In the genomic region with DNA sequence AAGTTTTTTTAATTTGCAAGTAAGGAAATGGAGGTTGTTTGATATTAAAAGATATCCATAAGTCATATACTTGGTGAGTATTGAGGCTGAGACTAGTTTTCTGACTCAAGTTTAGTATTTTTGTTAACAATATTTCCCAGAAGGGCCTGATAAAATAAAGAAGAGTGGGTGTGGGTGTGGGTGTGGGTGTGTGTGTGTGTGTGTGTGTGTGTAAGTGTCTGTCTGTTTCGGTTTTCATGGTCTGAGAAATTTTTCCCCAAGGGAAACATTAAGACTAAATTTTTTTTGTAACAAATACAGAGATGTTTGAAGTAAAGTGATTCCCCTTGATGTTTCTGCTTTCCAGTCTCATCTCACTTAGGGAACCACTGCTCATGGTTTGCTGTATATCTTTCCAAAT, we compare ENCODE assay signal across 22 cellular contexts. TPM values are rescaled to one million over a fixed set of nuclear protein-coding genes. Genes with fewer than 3 reads are reported as not detected.
DNase-seq lines count a peak whose midpoint lies in the region; TF ChIP-seq lines count a peak whose summit lies in the region.
"Had no signal": no experiment of that assay in that cellular context is flagged by ENCODE, and none has a peak within 500 bp of the region (broad histone marks: within the 10 kb centered on the region; RNA-seq: fewer than 3 reads in every experiment).

No MANE protein-coding gene starts in this region.

- H3K36me3 Mint-ChIP-seq in activated CD4-positive, alpha-beta memory T cell treated with anti-CD3 and anti-CD28 coated beads, Interleukin-2, amount 10 ng/mL, durations not matched to agents 7 days and 5 days (ENCODE audit: low read depth): peaks cover 52% of the 10 kb centered on the region

- H3K4me3 Mint-ChIP-seq in activated CD4-positive, alpha-beta memory T cell treated with anti-CD3 and anti-CD28 coated beads, Interleukin-2, amount 10 ng/mL, durations not matched to agents 7 days and 5 days: no peak overlapping the region
- H3K4me3 Mint-ChIP-seq: T-helper 2 cell treated with Interferon-gamma antibody and Interleukin-4, amounts not matched to agents 5 μg/mL and 100 μg/mL, for 36 hours had no signal

- peaks cover 36% of the 10 kb centered on the region for H3K4me1 Mint-ChIP-seq in activated CD4-positive, alpha-beta memory T cell treated with anti-CD3 and anti-CD28 coated beads, Interleukin-2, amount 10 ng/mL, durations not matched to agents 7 days and 5 days

- DNase-seq in stimulated activated CD4-positive, alpha-beta T cell treated with anti-CD3 and anti-CD28 coated beads, Interleukin-2, amount 100 ng/mL, for 4 hours (ENCODE audit: low read depth): peak; percentile 24
- DNase-seq in stimulated activated CD4-positive, alpha-beta T cell treated with anti-CD3 and anti-CD28 coated beads, Interleukin-15, amount 100 ng/mL, for 24 hours: no peak
- no peak for DNase-seq in activated CD4-positive, alpha-beta memory T cell treated with anti-CD3 and anti-CD28 coated beads, Interleukin-2, amount 10 ng/mL, durations not matched to agents 7 days and 5 days
- DNase-seq in fibroblast of mammary gland (ENCODE audit: low read depth) (peak; percentile 34), stromal cell of bone marrow (ENCODE audit: low read depth) (peak; percentile 19), adrenal gland (no peak), GM19240 (ENCODE audit: insufficient read length, low spot score) (no peak), COR-L47 (lab: John Stamatoyannopoulos, UW) (no peak)
- DNase-seq: anterior cingulate cortex; DMS79; foreskin keratinocyte; NCI-H1694; NCI-H2171; NCI-H524 treated with DMSO at 0.1 percent for 48 hours; SK-N-SH; stimulated activated naive CD4-positive, alpha-beta T cell; tibial artery had no signal

- CTCF ChIA-PET in activated CD4-positive, alpha-beta memory T cell treated with anti-CD3 and anti-CD28 coated beads, Interleukin-2, amount 10 ng/mL, durations not matched to agents 7 days and 5 days (lab: Charles Lee): no interaction called here

- no peaks in the 10 kb centered on the region for H3K27me3 ChIP-seq in adrenal gland
- H3K27me3 ChIP-seq: cardiac muscle cell, foreskin keratinocyte, hepatocyte, tibial artery had no signal

- peaks cover 3% of the 10 kb centered on the region for H3K9me3 Mint-ChIP-seq in activated CD4-positive, alpha-beta memory T cell treated with anti-CD3 and anti-CD28 coated beads, Interleukin-2, amount 10 ng/mL, durations not matched to agents 7 days and 5 days

- intact Hi-C loops in adrenal gland (cut with DNase I): no loop called here

- POLR2A ChIA-PET in activated CD4-positive, alpha-beta memory T cell treated with anti-CD3 and anti-CD28 coated beads, Interleukin-2, amount 10 ng/mL, durations not matched to agents 7 days and 5 days (lab: Charles Lee): no interaction called here

- H3K4me1 ChIP-seq in adrenal gland (replicated peaks in 1 of 2): peaks cover 0 to 14% of the 10 kb centered on the region in 2 donors
- H3K4me1 ChIP-seq: foreskin keratinocyte had no signal

- peaks cover 0 to 1% of the 10 kb centered on the region in 2 donors for H3K36me3 ChIP-seq in adrenal gland (replicated peaks in 1 of 2)
- H3K36me3 ChIP-seq: cardiac muscle cell had no signal

- no peak overlapping the region for H3K4me3 ChIP-seq in fibroblast of mammary gland (ENCODE audit: control insufficient read depth, low read depth, low read length)
- H3K4me3 ChIP-seq in adrenal gland: no peak overlapping the region
- H3K4me3 ChIP-seq: cardiac muscle cell, hepatocyte, skin epidermis, tibial artery had no signal

- 47 to 75% (median 68%) methylated on average over 1 of the region's 1 CpG for WGBS in adrenal gland, 4 donors

- H3K27ac ChIP-seq in adrenal gland: no peak overlapping the region
- H3K27ac ChIP-seq: cardiac muscle cell, foreskin keratinocyte, hepatocyte, skin epidermis, tibial artery, VCaP had no signal

- no peak for TF ChIP-seq POLR2A in adrenal gland (IDR thresholded peaks at IDR 0.05)

- H3K9me3 ChIP-seq in adrenal gland (replicated peaks in 1 of 3): no peaks in the 10 kb centered on the region
- H3K9me3 ChIP-seq: SK-N-SH, tibial artery had no signal

- TF ChIP-seq CTCF in fibroblast of mammary gland (conservative IDR thresholded peaks at IDR 0.05; ENCODE audit: control insufficient read depth, insufficient read depth, low read depth, low read length) (no peak), adrenal gland (IDR thresholded peaks at IDR 0.05) (no peak)

- no peaks in the 10 kb centered on the region for H3K27me3 Mint-ChIP-seq in activated CD4-positive, alpha-beta memory T cell treated with anti-CD3 and anti-CD28 coated beads, Interleukin-2, amount 10 ng/mL, durations not matched to agents 7 days and 5 days

- H3K27ac Mint-ChIP-seq in activated CD4-positive, alpha-beta memory T cell treated with anti-CD3 and anti-CD28 coated beads, Interleukin-2, amount 10 ng/mL, durations not matched to agents 7 days and 5 days: peak overlapping the region; percentile 5
- H3K27ac Mint-ChIP-seq: T-helper 2 cell treated with Interferon-gamma antibody and Interleukin-4, amounts not matched to agents 5 μg/mL and 100 μg/mL, for 36 hours had no signal

RNA-seq across cellular contexts. Expression of a gene that starts 36.5 kb away (rescaled TPM):
- 10 to 100 TPM; 57.0 to 60.9 TPM for total RNA-seq in activated CD4-positive, alpha-beta memory T cell treated with anti-CD3 and anti-CD28 coated beads, Interleukin-2, amount 10 ng/mL, durations not matched to agents 7 days and 5 days
- 10 to 100 TPM; 12.5 to 44.9 (median 35.1) TPM for total RNA-seq in adrenal gland
- polyA plus RNA-seq in adrenal gland: 10 to 100 TPM; 12.2 to 36.4 (median 13.4) TPM

Comparison
In these comparisons a context has a peak if more than half of its experiments do, and no peak if none do; other contexts are left out.
1. DNase-seq: peak in stimulated activated CD4-positive, alpha-beta T cell treated with anti-CD3 and anti-CD28 coated beads, Interleukin-2, amount 100 ng/mL, for 4 hours (single experiment), fibroblast of mammary gland (single experiment) and stromal cell of bone marrow (single experiment); none in stimulated activated CD4-positive, alpha-beta T cell treated with anti-CD3 and anti-CD28 coated beads, Interleukin-15, amount 100 ng/mL, for 24 hours (single experiment), activated CD4-positive, alpha-beta memory T cell treated with anti-CD3 and anti-CD28 coated beads, Interleukin-2, amount 10 ng/mL, durations not matched to agents 7 days and 5 days (single experiment), adrenal gland (0 of 7), GM19240 (single experiment) and COR-L47 (single experiment).